8 cellular contexts compared by ENCODE assay signal in genomic region chr11:1388763-1389102, GRCh38. TPM values are rescaled to one million over a fixed set of nuclear protein-coding genes. Genes with fewer than 3 reads are reported as not detected.
DNase-seq lines count a peak whose midpoint lies in the region; ATAC-seq and TF ChIP-seq lines count a peak whose summit lies in the region.

No MANE protein-coding gene starts in this region.

- peaks cover 70% of the 10 kb centered on the region for H3K27me3 ChIP-seq in MM.1S (replicated peaks; ENCODE audit: insufficient read depth, low read length)
- H3K27me3 ChIP-seq in endodermal cell (ENCODE audit: control insufficient read depth, insufficient read depth, low read length, poor library complexity, severe bottlenecking): peaks cover 25% of the 10 kb centered on the region
- peaks cover 0 to 23% (median 0%) of the 10 kb centered on the region in 3 experiments for H3K27me3 ChIP-seq in neuronal stem cell (ENCODE audit: control insufficient read depth in 3 of 3, insufficient read depth in 3 of 3, low read depth in 1 of 3, low read length in 3 of 3)

- H3K27ac Mint-ChIP-seq in endodermal cell: no peak overlapping the region

- peaks cover 2% of the 10 kb centered on the region for H3K9me3 Mint-ChIP-seq in endodermal cell

- no peaks in the 10 kb centered on the region for H3K9me2 ChIP-seq in MM.1S (replicated peaks; ENCODE audit: insufficient read depth, low read length)

- no peaks in the 10 kb centered on the region for H3K36me3 Mint-ChIP-seq in endodermal cell (ENCODE audit: low read depth)

- H3K4ac ChIP-seq in neuronal stem cell (ENCODE audit: low read length): no peak overlapping the region

- no peaks in the 10 kb centered on the region for H3F3A ChIP-seq in MM.1S (ENCODE audit: insufficient read depth, low read length)

- H3K79me2 ChIP-seq in MM.1S (ENCODE audit: low read length): no peaks in the 10 kb centered on the region

- H4K8ac ChIP-seq in neuronal stem cell (ENCODE audit: low read depth, low read length): no peak overlapping the region

- H3K4me3 Mint-ChIP-seq in endodermal cell: peak overlapping the region; percentile 61

- ATAC-seq in HG03460 (IDR thresholded peaks at IDR 0.05; ENCODE audit: unreplicated experiment): no peak

- H3K36me3 ChIP-seq in MM.1S (replicated peaks; ENCODE audit: insufficient read depth, low read length): no peaks in the 10 kb centered on the region
- H3K36me3 ChIP-seq in endodermal cell (ENCODE audit: control insufficient read depth, insufficient read depth, low read length): no peaks in the 10 kb centered on the region
- peaks cover 0 to 12% of the 10 kb centered on the region in 2 donors for H3K36me3 ChIP-seq in neuronal stem cell (replicated peaks in 1 of 2; ENCODE audit: control insufficient read depth in 2 of 2, insufficient read depth in 2 of 2, low read length in 2 of 2)

- peak overlapping the region; percentile 73 for H2BK12ac ChIP-seq in neuronal stem cell (ENCODE audit: low read length)

- peak overlapping the region; percentile 75 for H2AK5ac ChIP-seq in neuronal stem cell (ENCODE audit: low read depth, low read length)

- H2AFZ ChIP-seq in MM.1S (ENCODE audit: low read length) (no peak overlapping the region), neuronal stem cell (ENCODE audit: low read length) (peak overlapping the region; percentile 100)

- TF ChIP-seq CTCF in C4-2B (conservative IDR thresholded peaks at IDR 0.05) (no peak), MM.1S (IDR thresholded peaks at IDR 0.05; ENCODE audit: low read length) (no peak), endodermal cell (conservative IDR thresholded peaks at IDR 0.05) (no peak)

- peaks cover 20% of the 10 kb centered on the region for H3K79me1 ChIP-seq in neuronal stem cell (ENCODE audit: low read depth, low read length)

- peaks cover 44% of the 10 kb centered on the region for H3K27me3 Mint-ChIP-seq in endodermal cell (ENCODE audit: insufficient read depth)

- H3K4me1 Mint-ChIP-seq in endodermal cell: no peaks in the 10 kb centered on the region

- DNase-seq in MM.1S: no peak
- DNase-seq in endodermal cell: peak; percentile 75
- no peak for DNase-seq in neuronal stem cell (ENCODE audit: low spot score)
- DNase-seq in SHP77 (lab: John Stamatoyannopoulos, UW): no peak
- DNase-seq in HT-29 (ENCODE audit: low spot score): no peak
- no peak for DNase-seq in NCI-H1048 (lab: John Stamatoyannopoulos, UW)

- H3K9me3 ChIP-seq in MM.1S (replicated peaks; ENCODE audit: insufficient read depth, low read length): no peaks in the 10 kb centered on the region
- no peaks in the 10 kb centered on the region for H3K9me3 ChIP-seq in endodermal cell (ENCODE audit: control insufficient read depth, low read length)
- peaks cover 2% of the 10 kb centered on the region in 2 donors for H3K9me3 ChIP-seq in neuronal stem cell (replicated peaks in 1 of 2; ENCODE audit: control insufficient read depth in 2 of 2, insufficient read depth in 1 of 2, low read depth in 1 of 2, low read length in 2 of 2)

- H3K4me2 ChIP-seq in MM.1S (ENCODE audit: low read depth, low read length): 0 out of 2 replicates have a peak overlapping the region, but pooled peaks have one; percentile 63
- H3K4me2 ChIP-seq in neuronal stem cell (ENCODE audit: insufficient read depth, low read length, poor library complexity, severe bottlenecking): peak overlapping the region; percentile 98

- H3K4me1 ChIP-seq in MM.1S (ENCODE audit: low read length) (no peaks in the 10 kb centered on the region), endodermal cell (ENCODE audit: control insufficient read depth, insufficient read depth, low read length) (peaks cover 6% of the 10 kb centered on the region), neuronal stem cell (ENCODE audit: control insufficient read depth in 2 of 2, insufficient read depth in 1 of 2, low read depth in 1 of 2, low read length in 2 of 2) (peaks cover 15 to 17% of the 10 kb centered on the region in 2 donors)

- peak overlapping the region; percentile 97 for H3K23ac ChIP-seq in neuronal stem cell (ENCODE audit: low read depth, low read length, poor library complexity)

- peak overlapping the region; percentile 97 for H2BK120ac ChIP-seq in neuronal stem cell (ENCODE audit: low read depth, low read length)

- no peak overlapping the region for H4K91ac ChIP-seq in neuronal stem cell (ENCODE audit: low read depth, low read length, poor library complexity)

- no peak overlapping the region for H3K9ac ChIP-seq in MM.1S (ENCODE audit: low read length)
- H3K9ac ChIP-seq in endodermal cell (ENCODE audit: extremely low read depth, low read length, poor library complexity, severe bottlenecking): peak overlapping the region; percentile 44
- H3K9ac ChIP-seq in neuronal stem cell (ENCODE audit: low read depth, low read length, poor library complexity): peak overlapping the region; percentile 93

- H3K14ac ChIP-seq in neuronal stem cell (ENCODE audit: low read length): peak overlapping the region; percentile 89

- no peak overlapping the region for H3K4me3 ChIP-seq in MM.1S (ENCODE audit: low read length)
- peak overlapping the region; percentile 75 for H3K4me3 ChIP-seq in endodermal cell (ENCODE audit: low read length)
- peak overlapping the region; percentile 82 to 97 for H3K4me3 ChIP-seq in neuronal stem cell (ENCODE audit: low read length in 2 of 2)

- peak overlapping the region; percentile 81 for H2BK15ac ChIP-seq in neuronal stem cell (ENCODE audit: low read length)

- peak overlapping the region; percentile 99 for H3K18ac ChIP-seq in neuronal stem cell (ENCODE audit: low read length)

- H4K20me1 ChIP-seq in MM.1S (ENCODE audit: insufficient read depth, low read length): no peaks in the 10 kb centered on the region

- H2BK5ac ChIP-seq in neuronal stem cell (ENCODE audit: low read length): peak overlapping the region; percentile 5

- H3K27ac ChIP-seq in C4-2B (peak overlapping the region; percentile 77), MM.1S (ENCODE audit: low read length) (no peak overlapping the region), endodermal cell (ENCODE audit: low read depth, low read length) (no peak overlapping the region), neuronal stem cell (replicated peaks; ENCODE audit: low read length) (no peak overlapping the region)

- 7 to 17% methylated on average over 19 to 22 of the region's 22 CpGs for WGBS in endodermal cell (ENCODE audit: insufficient coverage in 1 of 2, insufficient read length in 1 of 2), 2 experiments
- no CpG with 5 or more reads among the region's 22 CpGs for WGBS in neuronal stem cell (ENCODE audit: extremely low coverage in 2 of 2, insufficient read length in 2 of 2, insufficient replicate concordance in 1 of 2), 2 donors

RNA-seq across cellular contexts. Expression of gene BRSK2, which starts 1.0 kb away (rescaled TPM):
- 10 to 100 TPM in 1 of 2 donors, 1 to 10 TPM in 1; 9.4 to 10.3 TPM for total RNA-seq in endodermal cell
- polyA plus RNA-seq in endodermal cell (2013, experiment 1 of 2): 43.7 TPM
- polyA plus RNA-seq in endodermal cell (2013, experiment 2 of 2): 37.6 TPM
- 24.4 TPM for polyA plus RNA-seq in neuronal stem cell (2013, experiment 1 of 2)
- 23.0 TPM for polyA plus RNA-seq in neuronal stem cell (2013, experiment 2 of 2)
- 0.52 and 0.76 TPM in 2 replicates for total RNA-seq in HT-29 (2014; rRNA removed; shearing (Covaris generic))
